Comparison of ENCODE assay signal across 1 cellular context in the genomic region with DNA sequence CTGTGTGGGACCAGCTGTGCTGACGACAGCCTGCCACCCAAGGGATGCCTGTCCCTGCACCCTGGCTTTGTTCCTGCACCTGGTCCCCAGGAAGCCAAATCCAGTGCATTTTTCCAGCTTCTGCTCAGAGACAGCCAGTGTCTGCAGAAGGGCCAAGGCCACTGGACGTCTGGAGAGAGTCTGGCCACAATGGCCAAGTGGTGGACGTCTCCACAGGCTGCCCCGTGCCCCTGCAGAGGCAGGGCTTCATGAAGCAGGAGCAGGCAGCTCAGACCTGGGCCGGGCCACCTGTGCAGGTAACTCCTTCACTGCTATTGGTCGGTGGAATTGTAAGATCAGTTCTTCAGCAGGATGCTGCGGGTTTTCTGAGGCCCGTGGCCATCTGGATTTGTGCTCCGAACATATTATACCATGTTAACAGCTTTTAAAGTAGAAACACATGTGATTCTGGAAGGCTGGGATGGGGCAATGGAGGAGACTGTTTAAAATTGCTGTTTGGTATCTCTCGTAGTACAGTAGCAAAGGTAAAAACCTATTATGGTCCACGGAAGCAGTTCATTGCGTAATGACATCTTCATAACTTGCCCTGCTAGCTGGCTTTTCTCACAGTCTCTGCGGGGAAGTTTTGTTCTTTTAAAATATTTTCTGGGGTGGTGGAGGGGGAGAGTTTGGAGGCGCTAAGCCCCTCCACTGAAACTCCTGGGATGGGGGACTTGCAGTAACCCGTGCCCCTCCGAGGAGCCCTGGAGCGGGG.
TF ChIP-seq lines count a peak whose summit lies in the region.

No MANE protein-coding gene starts in this region.

TF ChIP-seq in K562, 482 proteins besides CTCF, POLR2A, EP300 and RAD21:
- TF ChIP-seq CEBPG (CRISPR knock-in tag; IDR thresholded peaks at IDR 0.05) (no peak), CEBPG (tag; conservative IDR thresholded peaks at IDR 0.05 in 1 of 2, IDR thresholded peaks at IDR 0.05 in 1 of 2) (peak; percentile 30 to 54; a peak in 2 of 4 replicates), CEBPB (tag; IDR thresholded peaks at IDR 0.05) (peak; percentile 81), ZNF224 (CRISPR knock-in tag; IDR thresholded peaks at IDR 0.05) (no peak)
TF ChIP-seq in K562: peak in this region for 2.
